Comparison of ENCODE assay signal across 21 cellular contexts in the genomic region with DNA sequence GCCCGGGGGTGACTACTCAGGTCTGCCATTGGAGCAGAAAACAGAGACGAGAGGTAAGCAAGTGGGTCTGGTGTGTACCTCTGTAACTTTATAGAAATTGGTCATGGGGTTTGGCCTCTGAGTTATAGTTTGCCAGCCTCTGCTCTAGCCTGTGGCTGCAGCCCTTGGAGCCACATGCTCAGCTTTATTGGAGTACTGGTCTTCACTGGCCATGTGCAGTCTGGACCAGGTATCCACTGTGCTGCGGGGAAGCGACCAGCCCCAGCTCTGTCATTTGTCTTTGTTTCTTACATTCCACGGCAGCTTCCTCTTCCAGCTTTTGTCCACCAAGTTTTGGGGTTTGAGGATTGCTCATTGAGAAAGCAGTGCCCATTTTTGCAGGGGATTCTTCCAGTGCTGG.
A peak's percentile ranks its signal among the peaks of the same experiment; 100 is the strongest.
DNase-seq lines count a peak whose midpoint lies in the region; ATAC-seq, FAIRE-seq and TF ChIP-seq lines count a peak whose summit lies in the region.
"Had no signal": no experiment of that assay in that cellular context is flagged by ENCODE, and none has a peak within 500 bp of the region (broad histone marks: within the 10 kb centered on the region; RNA-seq: fewer than 3 reads in every experiment).

No MANE protein-coding gene starts in this region.

- H3K27ac ChIP-seq in Peyer's patch: no peak overlapping the region
- H3K27ac ChIP-seq in kidney (ENCODE audit: low read depth in 2 of 2, low read length in 2 of 2): no peak overlapping the region
- H3K27ac ChIP-seq: HL-60 had no signal

- no peak for FAIRE-seq in kidney (lab: Jason Lieb, UNC)
- FAIRE-seq: A204.1, H54 had no signal

- H3K9me3 Mint-ChIP-seq in central memory CD8-positive, alpha-beta T cell: no peaks in the 10 kb centered on the region
- H3K9me3 Mint-ChIP-seq: CD4-positive, alpha-beta T cell had no signal

- H3K4me3 ChIP-seq in Peyer's patch (no peak overlapping the region), kidney (ENCODE audit: low read length in 2 of 2) (no peak overlapping the region), foreskin fibroblast (ENCODE audit: low read depth in 1 of 2, low read length in 2 of 2) (no peak overlapping the region)
- H3K4me3 ChIP-seq: GM23338 had no signal

- no peaks in the 10 kb centered on the region for H3K27me3 ChIP-seq in Peyer's patch
- H3K27me3 ChIP-seq: BE2C had no signal

- H3K36me3 Mint-ChIP-seq in central memory CD8-positive, alpha-beta T cell (ENCODE audit: insufficient read depth): peaks cover 3% of the 10 kb centered on the region

- no peak overlapping the region for H3K27ac Mint-ChIP-seq in central memory CD8-positive, alpha-beta T cell (ENCODE audit: low read depth)
- H3K27ac Mint-ChIP-seq: CD4-positive, alpha-beta T cell; GM23338 had no signal

- no peak for TF ChIP-seq POLR2A in Peyer's patch (IDR thresholded peaks at IDR 0.05)

- H3K9me3 ChIP-seq in Peyer's patch (no peaks in the 10 kb centered on the region), kidney (ENCODE audit: control insufficient read depth in 1 of 2, low read length in 2 of 2) (no peaks in the 10 kb centered on the region)
- H3K9me3 ChIP-seq: BE2C, Caco-2 had no signal

- DNase-seq in Peyer's patch (peak; percentile 5 to 40 (median 20)), mesenteric fat pad (ENCODE audit: low spot score) (peak; percentile 53), sciatic nerve (ENCODE audit: low spot score) (peak; percentile 7), kidney (no peak), DMS153 treated with DMSO at 0.1 percent for 48 hours (lab: John Stamatoyannopoulos, UW; ENCODE audit: unreplicated experiment) (no peak), foreskin fibroblast (no peak)
- DNase-seq in central memory CD8-positive, alpha-beta T cell (ENCODE audit: low spot score in 2 of 2): peak; percentile 0 to 4
- DNase-seq: ACHN; BE2C; C1 segment of cervical spinal cord; Caco-2; CD4-positive, alpha-beta T cell; DMS153; DMS79 treated with DMSO at 0.1 percent for 48 hours; GF-D8; HCEC 1CT had no signal

- no peaks in the 10 kb centered on the region for H3K27me3 Mint-ChIP-seq in central memory CD8-positive, alpha-beta T cell
- H3K27me3 Mint-ChIP-seq: CD4-positive, alpha-beta T cell had no signal

- ATAC-seq in central memory CD8-positive, alpha-beta T cell (replicated peaks; ENCODE audit: extremely low read depth, poor library complexity, severe bottlenecking): no peak
- ATAC-seq in sciatic nerve: no peak
- no peak for ATAC-seq in GM21576 (IDR thresholded peaks at IDR 0.05; ENCODE audit: unreplicated experiment)
- ATAC-seq: GM23338 had no signal

- TF ChIP-seq CTCF in Peyer's patch (IDR thresholded peaks at IDR 0.05) (no peak), kidney (IDR thresholded peaks at IDR 0.05; ENCODE audit: borderline replicate concordance, extremely low read depth, insufficient read depth) (no peak), foreskin fibroblast (IDR thresholded peaks at IDR 0.05; ENCODE audit: low read depth, low read length) (no peak)

- no peaks in the 10 kb centered on the region for H3K4me1 Mint-ChIP-seq in central memory CD8-positive, alpha-beta T cell
- H3K4me1 Mint-ChIP-seq: GM23338 had no signal

- H3K36me3 ChIP-seq in Peyer's patch (no peaks in the 10 kb centered on the region), kidney (ENCODE audit: control insufficient read depth in 1 of 2, insufficient read depth in 2 of 2, low read length in 2 of 2) (no peaks in the 10 kb centered on the region)
- H3K36me3 ChIP-seq: BE2C had no signal

- no peak overlapping the region for H3K4me3 Mint-ChIP-seq in central memory CD8-positive, alpha-beta T cell
- H3K4me3 Mint-ChIP-seq: CD4-positive, alpha-beta T cell; GM23338 had no signal

- no peaks in the 10 kb centered on the region for H3K4me1 ChIP-seq in Peyer's patch
- no peaks in the 10 kb centered on the region for H3K4me1 ChIP-seq in kidney (ENCODE audit: control insufficient read depth in 1 of 2, insufficient read depth in 1 of 2, low read depth in 1 of 2, low read length in 2 of 2)
- H3K4me1 ChIP-seq: BE2C, Caco-2 had no signal

- no peak overlapping the region for H3K9ac ChIP-seq in kidney (ENCODE audit: low read length in 2 of 2)

- intact Hi-C loops in sciatic nerve (cut with DNase I): no loop called here
- intact Hi-C loops in kidney (cut with DNase I): no loop called here

Comparison
In these comparisons a context has a peak if more than half of its experiments do, and no peak if none do; other contexts are left out.
1. DNase-seq: peak in Peyer's patch (3 of 3), central memory CD8-positive, alpha-beta T cell (2 of 2), mesenteric fat pad (single experiment) and sciatic nerve (single experiment); none in kidney (single experiment), DMS153 treated with DMSO at 0.1 percent for 48 hours (single experiment) and foreskin fibroblast (0 of 2).